In genomic region chr6:146890644-146891434, GRCh38 we compare ENCODE assay signal across 1 cellular context.
TF ChIP-seq lines count a peak whose summit lies in the region.

No MANE protein-coding gene starts in this region.

TF ChIP-seq in K562, 482 proteins besides CTCF, POLR2A, EP300 and RAD21 (continued from another document and continues in another):
- no peak for TF ChIP-seq BCLAF1 (IDR thresholded peaks at IDR 0.05; ENCODE audit: borderline replicate concordance in 1 of 2, control insufficient read depth in 1 of 2, low read depth in 2 of 2, low read length in 1 of 2)
- no peak for TF ChIP-seq NCOA2 (IDR thresholded peaks at IDR 0.05; ENCODE audit: partially characterized antibody in 2 of 2)
- TF ChIP-seq MAZ (CRISPR knock-in tag; conservative IDR thresholded peaks at IDR 0.05 in 1 of 2, IDR thresholded peaks at IDR 0.05 in 1 of 2): peak; percentile 44 to 46
- TF ChIP-seq TSC22D4 (tag; IDR thresholded peaks at IDR 0.05): no peak
- no peak for TF ChIP-seq ZMIZ1 (IDR thresholded peaks at IDR 0.05; ENCODE audit: low read depth in 2 of 2, low read length in 2 of 2)
- TF ChIP-seq BCOR (IDR thresholded peaks at IDR 0.05): no peak
- no peak for TF ChIP-seq ESRRA (IDR thresholded peaks at IDR 0.05; ENCODE audit: borderline replicate concordance, low read depth)
- peak; percentile 93 for TF ChIP-seq CREB3 (tag; conservative IDR thresholded peaks at IDR 0.05; ENCODE audit: low read depth)
- no peak for TF ChIP-seq ZNF184 (CRISPR knock-in tag; IDR thresholded peaks at IDR 0.05)
- 0 out of 2 replicates have a peak, but pooled peaks have one; percentile 36 for TF ChIP-seq CHAMP1 (IDR thresholded peaks at IDR 0.05)
- TF ChIP-seq ERF (CRISPR knock-in tag; IDR thresholded peaks at IDR 0.05): peak; percentile 38; the same call in 1 of the 2 replicates
- peak; percentile 53 for TF ChIP-seq IFI16 (CRISPR knock-in tag; IDR thresholded peaks at IDR 0.05)
- TF ChIP-seq E2F3 (CRISPR knock-in tag; IDR thresholded peaks at IDR 0.05): no peak
- TF ChIP-seq THRB (CRISPR knock-in tag; conservative IDR thresholded peaks at IDR 0.05): peak; percentile 11; the same call in 1 of the 2 replicates
- TF ChIP-seq CTCFL (IDR thresholded peaks at IDR 0.05; ENCODE audit: borderline replicate concordance, insufficient read depth, low read depth, low read length, poor library complexity, severe bottlenecking): peak; percentile 60
- TF ChIP-seq ZNF766 (CRISPR knock-in tag; conservative IDR thresholded peaks at IDR 0.05): peak; percentile 87
- no peak for TF ChIP-seq RBM39 (optimal IDR thresholded peaks at IDR 0.05; ENCODE audit: low read depth, low read length)
- TF ChIP-seq ZNF699 (CRISPR knock-in tag; IDR thresholded peaks at IDR 0.05; ENCODE audit: insufficient replicate concordance): no peak
- no peak for TF ChIP-seq RBM22 (IDR thresholded peaks at IDR 0.05; ENCODE audit: low read depth, low read length, poor library complexity, severe bottlenecking)
- no peak for TF ChIP-seq NR0B1 (IDR thresholded peaks at IDR 0.05; ENCODE audit: partially characterized antibody)
- TF ChIP-seq ZNF197 (CRISPR knock-in tag; IDR thresholded peaks at IDR 0.05; ENCODE audit: low read depth): no peak
- no peak for TF ChIP-seq MNT (conservative IDR thresholded peaks at IDR 0.05)
- no peak; the same call in 1 of the 2 replicates for TF ChIP-seq ZNF561 (CRISPR knock-in tag; conservative IDR thresholded peaks at IDR 0.05)
- TF ChIP-seq ZNF592 (IDR thresholded peaks at IDR 0.05): peak; percentile 93
- TF ChIP-seq SUPT5H (IDR thresholded peaks at IDR 0.05): no peak
- no peak for TF ChIP-seq CAMTA2 (CRISPR knock-in tag; conservative IDR thresholded peaks at IDR 0.05)
- TF ChIP-seq ZNF77 (CRISPR knock-in tag; IDR thresholded peaks at IDR 0.05): no peak
